In the genomic region with DNA sequence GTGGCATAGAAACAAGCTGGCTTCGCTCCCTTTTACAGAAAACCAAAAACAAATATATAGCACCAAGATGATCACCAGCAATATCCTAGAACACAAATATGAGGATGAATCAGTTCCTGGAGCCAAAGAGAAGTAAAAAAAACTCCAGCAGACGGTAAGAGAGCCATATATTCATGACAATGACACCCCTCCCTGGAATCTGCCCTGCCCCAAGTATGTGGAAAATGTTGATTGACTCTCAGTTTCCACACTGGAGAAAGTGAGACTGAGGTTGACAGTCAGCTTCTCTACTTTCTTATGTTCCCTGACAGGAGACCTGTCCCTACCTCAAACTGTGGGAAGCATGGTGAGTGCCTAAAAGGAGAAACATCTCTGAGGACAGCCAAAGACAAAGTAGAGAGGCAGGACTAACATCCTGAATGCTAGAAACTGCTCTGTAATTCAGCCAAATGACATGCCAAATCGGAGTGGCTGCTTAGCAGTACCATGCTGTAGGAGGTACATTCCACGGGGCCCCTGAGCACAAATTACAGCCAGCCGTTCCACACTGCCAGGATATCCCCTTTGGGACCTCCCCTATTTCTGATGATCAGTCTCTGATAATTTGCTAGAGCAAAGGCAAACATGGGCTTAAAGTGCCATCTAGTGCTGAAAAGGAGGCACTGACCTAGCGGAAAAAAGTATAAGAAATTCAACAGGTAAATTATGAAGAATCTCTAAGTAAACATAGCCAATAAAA, we compare ENCODE assay signal across 9 cellular contexts.
DNase-seq lines count a peak whose midpoint lies in the region; ATAC-seq, FAIRE-seq and TF ChIP-seq lines count a peak whose summit lies in the region.
"Had no signal": no experiment of that assay in that cellular context is flagged by ENCODE, and none has a peak within 500 bp of the region (broad histone marks: within the 10 kb centered on the region; RNA-seq: fewer than 3 reads in every experiment).

No MANE protein-coding gene starts in this region.

- WGBS in K562 (ENCODE audit: insufficient coverage, low coverage, missing lambda C conversion rate): under 1% methylated on average over 6 of the region's 6 CpGs

- DNase-seq in GM06990 (ENCODE audit: extremely low read depth, insufficient read length): no peak
- DNase-seq in LoVo (ENCODE audit: low spot score): peak; percentile 31
- DNase-seq in K562 (ENCODE audit: extremely low read depth in 1 of 4, low spot score in 3 of 4): peak in 2 of 4 experiments; percentile 15 to 21
- DNase-seq in non-pigmented ciliary epithelial cell (ENCODE audit: low read depth): peak; percentile 57
- DNase-seq in activated T-helper 1 cell treated with anti-CD3 and anti-CD28 coated beads, Interleukin-12 subunit alpha, Interleukin-12 subunit beta, Interleukin-2, Interleukin-4 antibody, amounts not matched to agents 30 ng/mL and 10 ng/mL and 1 ng/mL, durations not matched to agents 14 hours and 24 hours and 36 hours (ENCODE audit: low spot score): no peak
- DNase-seq in GM19238 (ENCODE audit: insufficient read length, low spot score): no peak
- no peak for DNase-seq in mucosa of gallbladder (ENCODE audit: low spot score)
- no peak for DNase-seq in DMS79 (lab: John Stamatoyannopoulos, UW)
- DNase-seq: NCI-H1417 treated with DMSO at 0.1 percent for 48 hours had no signal

- H3K4me1 ChIP-seq in K562 (replicated peaks in 1 of 2; ENCODE audit: control insufficient read depth in 2 of 2, insufficient read depth in 2 of 2, low read length in 2 of 2): no peaks in the 10 kb centered on the region

- H4K20me1 ChIP-seq in K562 (replicated peaks; ENCODE audit: control insufficient read depth, insufficient read depth, low read length): no peaks in the 10 kb centered on the region

- CTCF ChIA-PET in K562 (lab: Yijun Ruan, JAX; ENCODE audit: low intra/inter-chr PET ratio): no interaction called here

- no peak for FAIRE-seq in K562 (lab: Jason Lieb, UNC)

- no peak overlapping the region for H3K9ac ChIP-seq in K562 (ENCODE audit: insufficient read depth in 1 of 2, low read depth in 2 of 2, low read length in 2 of 2)

- TF ChIP-seq RAD21 in K562 (CRISPR knock-in tag; conservative IDR thresholded peaks at IDR 0.05 in 1 of 2, IDR thresholded peaks at IDR 0.05 in 1 of 2): peak; percentile 21 to 61; a peak in 3 of 4 replicates

- H3K27me3 ChIP-seq in GM06990 (replicated peaks; ENCODE audit: control insufficient read depth, insufficient read depth, low read length): no peaks in the 10 kb centered on the region
- H3K27me3 ChIP-seq in K562 (ENCODE audit: control insufficient read depth in 2 of 2, insufficient read depth in 2 of 2, low read length in 2 of 2): no peaks in the 10 kb centered on the region

- no peak for ATAC-seq in K562

- H3K79me2 ChIP-seq in K562 (ENCODE audit: control insufficient read depth, insufficient read depth, low read length): no peaks in the 10 kb centered on the region

- POLR2A ChIA-PET in K562 (lab: Yijun Ruan, JAX): no interaction called here

- H3K9me3 ChIP-seq in K562 (replicated peaks; ENCODE audit: control insufficient read depth, insufficient read depth, low read depth, low read length): no peaks in the 10 kb centered on the region

- no peak overlapping the region for H3K27ac ChIP-seq in K562 (ENCODE audit: extremely low read depth, low read depth, low read length)

- no peak overlapping the region for H3K27ac Mint-ChIP-seq in activated T-helper 1 cell treated with anti-CD3 and anti-CD28 coated beads, Interleukin-12 subunit alpha, Interleukin-12 subunit beta, Interleukin-2, Interleukin-4 antibody, amounts not matched to agents 30 ng/mL and 10 ng/mL and 1 ng/mL, durations not matched to agents 14 hours and 24 hours and 36 hours

- no peaks in the 10 kb centered on the region for H3K9me1 ChIP-seq in K562 (ENCODE audit: control insufficient read depth, insufficient read depth, low read length)

- H3K4me3 ChIP-seq in GM06990 (replicated peaks; ENCODE audit: low read depth, low read length): no peak overlapping the region
- no peak overlapping the region for H3K4me3 ChIP-seq in K562

- TF ChIP-seq CTCF in GM06990 (IDR thresholded peaks at IDR 0.05; ENCODE audit: insufficient read depth, low read length, poor library complexity, severe bottlenecking): peak; percentile 46
- peak; percentile 35 to 45 (median 38); a peak in 4 of 6 replicates for TF ChIP-seq CTCF in K562 (IDR thresholded peaks at IDR 0.05 in 2 of 3, conservative IDR thresholded peaks at IDR 0.05 in 1 of 3; ENCODE audit: insufficient read depth in 2 of 3, low read depth in 1 of 3, low read length in 3 of 3)

- in situ Hi-C loops in K562 (cut with MboI): no loop called here

- H3K36me3 ChIP-seq in GM06990 (ENCODE audit: control insufficient read depth, insufficient read depth, low read length) (no peaks in the 10 kb centered on the region), K562 (ENCODE audit: control insufficient read depth, insufficient read depth, low read length) (no peaks in the 10 kb centered on the region)

- H3K4me3 Mint-ChIP-seq in activated T-helper 1 cell treated with anti-CD3 and anti-CD28 coated beads, Interleukin-12 subunit alpha, Interleukin-12 subunit beta, Interleukin-2, Interleukin-4 antibody, amounts not matched to agents 30 ng/mL and 10 ng/mL and 1 ng/mL, durations not matched to agents 14 hours and 24 hours and 36 hours: no peak overlapping the region

- no peak for TF ChIP-seq EP300 in K562 (IDR thresholded peaks at IDR 0.05; ENCODE audit: low read length)

- H3K9me3 Mint-ChIP-seq in activated T-helper 1 cell treated with anti-CD3 and anti-CD28 coated beads, Interleukin-12 subunit alpha, Interleukin-12 subunit beta, Interleukin-2, Interleukin-4 antibody, amounts not matched to agents 30 ng/mL and 10 ng/mL and 1 ng/mL, durations not matched to agents 14 hours and 24 hours and 36 hours: peaks cover 6% of the 10 kb centered on the region

- intact Hi-C loops in K562 (cut with micrococcal nuclease): loop anchor here (2.0 kb wide), 1 partner anchor 1119 kb away; no protein-coding TSS in a partner anchor
- intact Hi-C loops in activated T-helper 1 cell treated with anti-CD3 and anti-CD28 coated beads, Interleukin-12 subunit alpha, Interleukin-12 subunit beta, Interleukin-2, Interleukin-4 antibody, amounts not matched to agents 30 ng/mL and 10 ng/mL and 1 ng/mL, durations not matched to agents 14 hours and 24 hours and 36 hours (cut with micrococcal nuclease): loop anchor here (2.0 kb wide), 1 partner anchor 1119 kb away; no protein-coding TSS in a partner anchor

- no peak for TF ChIP-seq POLR2A in K562 (conservative IDR thresholded peaks at IDR 0.05)

- no peaks in the 10 kb centered on the region for H3K27me3 Mint-ChIP-seq in activated T-helper 1 cell treated with anti-CD3 and anti-CD28 coated beads, Interleukin-12 subunit alpha, Interleukin-12 subunit beta, Interleukin-2, Interleukin-4 antibody, amounts not matched to agents 30 ng/mL and 10 ng/mL and 1 ng/mL, durations not matched to agents 14 hours and 24 hours and 36 hours (ENCODE audit: insufficient read depth)

- no peaks in the 10 kb centered on the region for H3K36me3 Mint-ChIP-seq in activated T-helper 1 cell treated with anti-CD3 and anti-CD28 coated beads, Interleukin-12 subunit alpha, Interleukin-12 subunit beta, Interleukin-2, Interleukin-4 antibody, amounts not matched to agents 30 ng/mL and 10 ng/mL and 1 ng/mL, durations not matched to agents 14 hours and 24 hours and 36 hours (ENCODE audit: low read depth)

- BruUV-seq in K562 (replicated peaks; lab: Mats Ljungman, UMichigan): no TSS peak

- H3K4me1 Mint-ChIP-seq in activated T-helper 1 cell treated with anti-CD3 and anti-CD28 coated beads, Interleukin-12 subunit alpha, Interleukin-12 subunit beta, Interleukin-2, Interleukin-4 antibody, amounts not matched to agents 30 ng/mL and 10 ng/mL and 1 ng/mL, durations not matched to agents 14 hours and 24 hours and 36 hours (ENCODE audit: low read depth): no peaks in the 10 kb centered on the region

- no peak overlapping the region for H3K4me2 ChIP-seq in K562 (ENCODE audit: insufficient read depth, low read length)

- H2AFZ ChIP-seq in K562 (ENCODE audit: low read depth, low read length): no peak overlapping the region

TF ChIP-seq in K562, 482 proteins besides CTCF, POLR2A, EP300 and RAD21:
- TF ChIP-seq ZNF644 (tag; IDR thresholded peaks at IDR 0.05; ENCODE audit: low read depth) (no peak), FOXM1 (IDR thresholded peaks at IDR 0.05; ENCODE audit: low read depth) (no peak), FOXM1 (CRISPR knock-in tag; IDR thresholded peaks at IDR 0.05; ENCODE audit: low read depth) (no peak), CBX3 (IDR thresholded peaks at IDR 0.05; ENCODE audit: borderline replicate concordance in 1 of 2, low read length in 2 of 2) (peak in 1 of 2 experiments; percentile 61; a peak in 1 of 3 replicates), FOXA3 (CRISPR knock-in tag; conservative IDR thresholded peaks at IDR 0.05 in 1 of 2, IDR thresholded peaks at IDR 0.05 in 1 of 2) (peak in 1 of 2 experiments; percentile 81; a peak in 3 of 4 replicates), POLR2H (tag; IDR thresholded peaks at IDR 0.05; ENCODE audit: low read depth) (no peak)

Comparison
In these comparisons a context has a peak if more than half of its experiments do, and no peak if none do; other contexts are left out.
1. DNase-seq: peak in LoVo (single experiment) and non-pigmented ciliary epithelial cell (single experiment); none in GM06990 (single experiment), activated T-helper 1 cell treated with anti-CD3 and anti-CD28 coated beads, Interleukin-12 subunit alpha, Interleukin-12 subunit beta, Interleukin-2, Interleukin-4 antibody, amounts not matched to agents 30 ng/mL and 10 ng/mL and 1 ng/mL, durations not matched to agents 14 hours and 24 hours and 36 hours (single experiment), GM19238 (single experiment), mucosa of gallbladder (single experiment) and DMS79 (single experiment).